24 cellular contexts compared by ENCODE assay signal in the genomic region with DNA sequence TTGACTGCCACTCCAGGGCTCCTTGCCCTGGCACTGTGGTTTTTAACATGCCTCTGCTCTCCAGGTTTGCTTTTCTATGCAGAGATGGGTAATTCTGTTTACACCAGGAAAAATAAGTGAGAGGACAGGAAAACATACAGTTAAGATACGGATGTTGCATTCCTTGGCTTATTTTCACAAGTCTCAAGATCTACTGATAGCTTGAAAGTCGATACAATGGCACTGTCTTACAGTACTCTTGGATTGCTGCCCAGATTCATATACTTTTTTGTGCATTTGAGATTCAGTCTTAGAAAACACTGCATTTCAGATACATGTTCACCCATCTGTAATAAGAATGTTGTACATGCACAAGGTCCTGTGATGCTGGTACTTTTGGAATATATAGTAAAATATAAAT.
"Had no signal": no experiment of that assay in that cellular context is flagged by ENCODE, and none has a peak within 500 bp of the region (broad histone marks: within the 10 kb centered on the region; RNA-seq: fewer than 3 reads in every experiment).

No MANE protein-coding gene starts in this region.

- H2AFZ ChIP-seq: hepatocyte had no signal

- H3K4me2 ChIP-seq: hepatocyte had no signal

- H3K27me3 ChIP-seq: hepatocyte, left lung, stomach, suprapubic skin, tibial nerve had no signal

- DNase-seq: activated CD4-positive, alpha-beta memory T cell treated with anti-CD3 and anti-CD28 coated beads, Interleukin-2, amount 10 ng/mL, durations not matched to agents 7 days and 5 days; activated CD4-positive, alpha-beta T cell treated with anti-CD3 and anti-CD28 coated beads, Interleukin-2, amount 10 ng/mL, durations not matched to agents 24 days and 14 days; activated effector memory CD4-positive, alpha-beta T cell treated with Interleukin-2 at 50 U/mL for 16 hours; activated naive CD4-positive, alpha-beta T cell treated with anti-CD3 and anti-CD28 coated beads, Interleukin-2, amount 10 ng/mL, durations not matched to agents 7 days and 5 days; activated T-cell treated with anti-CD3 and anti-CD28 coated beads, Interleukin-2, amount 50 U/mL, for 72 hours; cerebellar nuclear complex; effector CD4-positive, alpha-beta T cell; glutamatergic neuron; immature natural killer cell; kidney glomerular epithelial cell; left lung; naive thymus-derived CD8-positive, alpha-beta T cell; right cardiac atrium; stimulated activated CD4-positive, alpha-beta T cell treated with anti-CD3 and anti-CD28 coated beads, Interleukin-2, amount 100 ng/mL, for 24 hours; stomach; T-helper 17 cell had no signal

- H3K4me3 ChIP-seq: hepatocyte, left lung, lung, skin epidermis, stomach, suprapubic skin, tibial nerve had no signal

- FAIRE-seq: frontal cortex had no signal

- ATAC-seq: activated T-cell treated with anti-CD3 and anti-CD28 coated beads, Interleukin-2, amount 50 U/mL, for 72 hours; esophagus mucosa; left lung; naive thymus-derived CD8-positive, alpha-beta T cell; right cardiac atrium; stimulated activated effector memory CD8-positive, alpha-beta T cell treated with anti-CD3 and anti-CD28 coated beads, Interleukin-12 subunit alpha, Interleukin-12 subunit beta, amount 100 ng/mL, for 72 hours; T-helper 17 cell had no signal

- H3K4me1 ChIP-seq: left lung, suprapubic skin, tibial nerve had no signal

- H3K36me3 ChIP-seq: left lung, stomach, suprapubic skin, tibial nerve had no signal

- H3K9me3 ChIP-seq: left lung, stomach, suprapubic skin, tibial nerve had no signal

- H3K79me2 ChIP-seq: hepatocyte had no signal

- H3K27ac ChIP-seq: hepatocyte, left lung, skin epidermis, stomach, suprapubic skin, tibial nerve had no signal
